In genomic region chr2:178297091-178297411, GRCh38 we compare ENCODE assay signal across 29 cellular contexts.
"Had no signal": no experiment of that assay in that cellular context is flagged by ENCODE, and none has a peak within 500 bp of the region (broad histone marks: within the 10 kb centered on the region; RNA-seq: fewer than 3 reads in every experiment).

No MANE protein-coding gene starts in this region.

- H3K27ac ChIP-seq: left lung, lower lobe of right lung, neural progenitor cell, neutrophil, sigmoid colon, tibial nerve, uterus had no signal

- DNase-seq: hippocampal formation; kidney glomerular epithelial cell; left cardiac atrium; left lung; lower lobe of right lung; mesendoderm; naive B cell; natural killer cell; nephron progenitor cell; occipital lobe; retina; right cardiac atrium; sigmoid colon; stimulated activated CD4-positive, alpha-beta T cell treated with anti-CD3 and anti-CD28 coated beads, Interleukin-1b, Interleukin-23, amount 100 ng/mL, for 48 hours; stimulated activated CD4-positive, alpha-beta T cell treated with anti-CD3 and anti-CD28 coated beads, Interleukin-2, amount 100 ng/mL, for 48 hours; stimulated activated CD4-positive, alpha-beta T cell treated with anti-CD3 and anti-CD28 coated beads, Interleukin-4, amount 100 ng/mL, for 4 hours; stimulated activated CD8-positive, alpha-beta memory T cell treated with anti-CD3 and anti-CD28 coated beads, Interleukin-4, amount 100 ng/mL, for 48 hours; stimulated activated naive CD4-positive, alpha-beta T cell treated with Interleukin-2 at 50 U/mL for 16 hours; stimulated activated naive CD8-positive, alpha-beta T cell treated with anti-CD3 and anti-CD28 coated beads, Interleukin-15, amount 100 ng/mL, for 72 hours; substantia nigra; uterus had no signal

- H3K27me3 Mint-ChIP-seq: progenitor cell of endocrine pancreas, type B pancreatic cell had no signal

- H3K36me3 ChIP-seq: left lung, lower lobe of right lung, neural progenitor cell, neutrophil, sigmoid colon, tibial nerve, uterus had no signal

- H3K9me3 ChIP-seq: left lung, lower lobe of right lung, neutrophil, sigmoid colon, tibial nerve, uterus had no signal

- H3K9me3 Mint-ChIP-seq: natural killer cell; nephron progenitor cell; neural progenitor cell; stimulated activated memory B cell treated with anti-CD40 and anti-IgM and Interleukin-4, amounts not matched to agents 10 μg/mL and 1 μg/mL and 100 μg/mL, for 72 hours; stimulated activated naive CD8-positive, alpha-beta T cell treated with anti-CD3 and anti-CD28 coated beads, Interleukin-15, amount 100 ng/mL, for 72 hours; type B pancreatic cell had no signal

- H3K27ac Mint-ChIP-seq: mesothelial cell of epicardium; naive B cell; natural killer cell; nephron progenitor cell; neural progenitor cell; progenitor cell of endocrine pancreas; stimulated activated memory B cell treated with anti-CD40 and anti-IgM and Interleukin-4, amounts not matched to agents 10 μg/mL and 1 μg/mL and 100 μg/mL, for 72 hours; stimulated activated naive CD8-positive, alpha-beta T cell treated with anti-CD3 and anti-CD28 coated beads, Interleukin-15, amount 100 ng/mL, for 72 hours; type B pancreatic cell had no signal

- ATAC-seq: left cardiac atrium; left lung; lower lobe of right lung; natural killer cell; right cardiac atrium; stimulated activated memory B cell treated with anti-CD40 and anti-IgM and Interleukin-4, amounts not matched to agents 10 μg/mL and 1 μg/mL and 100 μg/mL, for 72 hours; stimulated activated naive CD8-positive, alpha-beta T cell treated with anti-CD3 and anti-CD28 coated beads, Interleukin-15, amount 100 ng/mL, for 72 hours had no signal

- H3K4me3 Mint-ChIP-seq: mesothelial cell of epicardium; naive B cell; natural killer cell; nephron progenitor cell; neural progenitor cell; stimulated activated memory B cell treated with anti-CD40 and anti-IgM and Interleukin-4, amounts not matched to agents 10 μg/mL and 1 μg/mL and 100 μg/mL, for 72 hours; stimulated activated naive CD8-positive, alpha-beta T cell treated with anti-CD3 and anti-CD28 coated beads, Interleukin-15, amount 100 ng/mL, for 72 hours; type B pancreatic cell had no signal

- H3K9ac ChIP-seq: neural progenitor cell had no signal

- H3K36me3 Mint-ChIP-seq: mesothelial cell of epicardium; naive B cell; natural killer cell; neural progenitor cell; stimulated activated memory B cell treated with anti-CD40 and anti-IgM and Interleukin-4, amounts not matched to agents 10 μg/mL and 1 μg/mL and 100 μg/mL, for 72 hours; type B pancreatic cell had no signal

- H3K4me1 Mint-ChIP-seq: mesothelial cell of epicardium; naive B cell; natural killer cell; neural progenitor cell; stimulated activated memory B cell treated with anti-CD40 and anti-IgM and Interleukin-4, amounts not matched to agents 10 μg/mL and 1 μg/mL and 100 μg/mL, for 72 hours; stimulated activated naive CD8-positive, alpha-beta T cell treated with anti-CD3 and anti-CD28 coated beads, Interleukin-15, amount 100 ng/mL, for 72 hours had no signal

- H3K4me1 ChIP-seq: neural progenitor cell, uterus had no signal

- H3K27me3 ChIP-seq: left lung, neural progenitor cell, neutrophil, sigmoid colon, tibial nerve, uterus had no signal

- H3K4me3 ChIP-seq: left lung, lower lobe of right lung, neural progenitor cell, sigmoid colon, smooth muscle cell, tibial nerve, uterus had no signal
